Comparison of ENCODE assay signal across 9 cellular contexts in the genomic region with DNA sequence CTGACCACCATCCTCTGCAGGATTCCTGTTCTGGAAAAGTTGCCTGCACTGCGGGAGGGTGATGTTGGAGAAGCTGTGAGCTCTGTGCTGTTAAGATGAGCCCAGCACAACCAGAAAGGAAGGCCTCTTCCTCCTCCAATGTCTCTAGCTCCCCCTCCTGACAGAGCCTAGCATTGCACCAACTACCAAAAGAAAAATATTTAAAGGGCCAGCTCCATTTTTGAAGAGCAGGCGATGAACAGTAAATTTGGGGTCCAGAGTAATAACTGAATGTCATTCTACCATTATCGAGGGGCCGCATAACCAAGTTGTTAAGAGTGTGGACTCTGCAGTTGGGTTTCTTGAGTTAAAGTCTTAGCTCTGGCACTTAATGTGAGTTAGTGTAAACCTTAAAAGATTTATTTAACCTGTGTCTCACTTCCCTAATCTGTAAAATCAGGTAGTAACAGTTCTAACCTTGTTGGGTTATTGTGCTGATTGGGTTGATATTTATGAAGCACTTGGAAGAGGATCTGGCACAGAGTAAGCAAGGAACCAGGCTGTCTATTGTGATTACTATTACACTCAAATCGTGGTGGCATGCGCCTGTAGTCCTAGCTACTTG. TPM values are rescaled to one million over a fixed set of nuclear protein-coding genes. Genes with fewer than 3 reads are reported as not detected.
DNase-seq lines count a peak whose midpoint lies in the region; ATAC-seq and TF ChIP-seq lines count a peak whose summit lies in the region.
"Had no signal": no experiment of that assay in that cellular context is flagged by ENCODE, and none has a peak within 500 bp of the region (broad histone marks: within the 10 kb centered on the region; RNA-seq: fewer than 3 reads in every experiment).

No MANE protein-coding gene starts in this region.

- no peaks in the 10 kb centered on the region for H3K36me3 ChIP-seq in CD4-positive, CD25-positive, alpha-beta regulatory T cell (ENCODE audit: control insufficient read depth, insufficient read depth, low read length)
- H3K36me3 ChIP-seq in SJSA1 (no peaks in the 10 kb centered on the region), upper lobe of left lung (no peaks in the 10 kb centered on the region)

- TF ChIP-seq CTCF in LNCAP (IDR thresholded peaks at IDR 0.05), result peak; percentile 91
- TF ChIP-seq CTCF in upper lobe of left lung (IDR thresholded peaks at IDR 0.05), result peak; percentile 78 to 87 (median 82)

- H3K4me1 ChIP-seq in CD4-positive, CD25-positive, alpha-beta regulatory T cell (ENCODE audit: control insufficient read depth, insufficient read depth, low read length, poor library complexity, severe bottlenecking), result peaks cover 16% of the 10 kb centered on the region
- H3K4me1 ChIP-seq in SJSA1 (replicated peaks) (no peaks in the 10 kb centered on the region), upper lobe of left lung (peaks cover 0 to 3% (median 0%) of the 10 kb centered on the region in 4 donors)

- no peak overlapping the region for H3K27ac ChIP-seq in CD4-positive, CD25-positive, alpha-beta regulatory T cell (ENCODE audit: insufficient read depth, low read length, poor library complexity, severe bottlenecking)
- H3K27ac ChIP-seq in SJSA1, result no peak overlapping the region
- no peak overlapping the region for H3K27ac ChIP-seq in upper lobe of left lung

- no peaks in the 10 kb centered on the region for H3K9me3 ChIP-seq in CD4-positive, CD25-positive, alpha-beta regulatory T cell (ENCODE audit: control insufficient read depth in 2 of 2, low read length in 2 of 2)
- H3K9me3 ChIP-seq in SJSA1 (replicated peaks) (no peaks in the 10 kb centered on the region), upper lobe of left lung (no peaks in the 10 kb centered on the region)

- H3K4me1 Mint-ChIP-seq in CD4-positive, CD25-positive, alpha-beta regulatory T cell, result peaks cover 11 to 22% (median 18%) of the 10 kb centered on the region in 4 donors

- peak overlapping the region in 2 of 3 donors; percentile 11 to 70 for H3K27ac Mint-ChIP-seq in CD4-positive, CD25-positive, alpha-beta regulatory T cell

- peak; percentile 71 to 86 (median 84) for DNase-seq in CD4-positive, CD25-positive, alpha-beta regulatory T cell
- DNase-seq in SJSA1 (ENCODE audit: low read depth in 1 of 2, low spot score in 2 of 2) (peak; percentile 72 to 78), glomerular visceral epithelial cell (ENCODE audit: extremely low spot score) (peak; percentile 80), pons (ENCODE audit: low spot score) (peak; percentile 86), upper lobe of left lung (peak in 1 of 2 donors; percentile 56)
- DNase-seq in activated naive CD4-positive, alpha-beta T cell treated with Interleukin-2 at 50 U/mL for 16 hours, result peak; percentile 77

- H3K27me3 ChIP-seq in CD4-positive, CD25-positive, alpha-beta regulatory T cell (ENCODE audit: control insufficient read depth, insufficient read depth, low read length), result no peaks in the 10 kb centered on the region
- no peaks in the 10 kb centered on the region for H3K27me3 ChIP-seq in SJSA1 (replicated peaks)
- H3K27me3 ChIP-seq in upper lobe of left lung, result no peaks in the 10 kb centered on the region

- WGBS in upper lobe of left lung, 2 donors, result 33 to 37% methylated on average over 6 of the region's 6 CpGs

- no peak for TF ChIP-seq EP300 in upper lobe of left lung (IDR thresholded peaks at IDR 0.05)

- no peak overlapping the region for H3K4me3 Mint-ChIP-seq in CD4-positive, CD25-positive, alpha-beta regulatory T cell

- no peaks in the 10 kb centered on the region for H3K9me3 Mint-ChIP-seq in CD4-positive, CD25-positive, alpha-beta regulatory T cell

- H3K27me3 Mint-ChIP-seq in CD4-positive, CD25-positive, alpha-beta regulatory T cell, result no peaks in the 10 kb centered on the region

- no peak overlapping the region for H3K4me3 ChIP-seq in CD4-positive, CD25-positive, alpha-beta regulatory T cell (ENCODE audit: low read depth, low read length)
- H3K4me3 ChIP-seq in SJSA1, result no peak overlapping the region
- no peak overlapping the region for H3K4me3 ChIP-seq in upper lobe of left lung

- H3K36me3 Mint-ChIP-seq in CD4-positive, CD25-positive, alpha-beta regulatory T cell, result peaks cover 7% of the 10 kb centered on the region

- no peak for TF ChIP-seq POLR2A in upper lobe of left lung (IDR thresholded peaks at IDR 0.05)

- ATAC-seq in CD4-positive, CD25-positive, alpha-beta regulatory T cell (ENCODE audit: low read depth in 2 of 2), result peak; percentile 88 to 95
- peak; percentile 65 for ATAC-seq in GM21360 (IDR thresholded peaks at IDR 0.05; ENCODE audit: unreplicated experiment)
- ATAC-seq in upper lobe of left lung (ENCODE audit: low FRiP score in 2 of 2), result peak; percentile 86 to 93

RNA-seq across cellular contexts. Expression of gene TEX53, which starts 3.9 kb away (rescaled TPM):
- not detected for total RNA-seq in CD4-positive, CD25-positive, alpha-beta regulatory T cell
- polyA plus RNA-seq in CD4-positive, CD25-positive, alpha-beta regulatory T cell, result not detected
- not detected in 2 replicates for total RNA-seq in SJSA1 (2014; rRNA removed; shearing (Covaris generic))
- not detected for total RNA-seq in upper lobe of left lung
- total RNA-seq: T-helper 2 cell treated with Interferon-gamma antibody and Interleukin-4, amounts not matched to agents 100 ng/mL and 5 ng/mL, for 36 hours had no signal

RNA-seq across cellular contexts. Expression of gene TEX48, which starts 28.3 kb away (rescaled TPM):
- not detected for total RNA-seq in CD4-positive, CD25-positive, alpha-beta regulatory T cell
- not detected for polyA plus RNA-seq in CD4-positive, CD25-positive, alpha-beta regulatory T cell
- not detected in 2 replicates for total RNA-seq in SJSA1 (2014; rRNA removed; shearing (Covaris generic))
- total RNA-seq in upper lobe of left lung, result not detected
- total RNA-seq: T-helper 2 cell treated with Interferon-gamma antibody and Interleukin-4, amounts not matched to agents 100 ng/mL and 5 ng/mL, for 36 hours had no signal

RNA-seq across cellular contexts. Expression of gene TMEM268, which starts 42.6 kb away (rescaled TPM):
- 10.7 TPM for total RNA-seq in CD4-positive, CD25-positive, alpha-beta regulatory T cell
- polyA plus RNA-seq in CD4-positive, CD25-positive, alpha-beta regulatory T cell, result 10 to 100 TPM in 1 of 4 donors, 1 to 10 TPM in 3; 6.5 to 10.1 (median 8.0) TPM
- 3.6 and 4.4 TPM in 2 replicates for total RNA-seq in SJSA1 (2014; rRNA removed; shearing (Covaris generic))
- total RNA-seq in upper lobe of left lung, result 10 to 100 TPM in 5 of 6 donors, 1 to 10 TPM in 1; 9.4 to 23.0 (median 19.1) TPM
